Comparison of ENCODE assay signal across 19 cellular contexts in genomic region chr9:30718483-30718882, GRCh38.
DNase-seq lines count a peak whose midpoint lies in the region; ATAC-seq and TF ChIP-seq lines count a peak whose summit lies in the region.
"Had no signal": no experiment of that assay in that cellular context is flagged by ENCODE, and none has a peak within 500 bp of the region (broad histone marks: within the 10 kb centered on the region; RNA-seq: fewer than 3 reads in every experiment).

No MANE protein-coding gene starts in this region.

- no peaks in the 10 kb centered on the region for H4K20me1 ChIP-seq in SK-N-SH (ENCODE audit: insufficient read depth)
- H4K20me1 ChIP-seq: BLaER1 treated with 17β-estradiol and CSF1 and Interleukin-3, amounts not matched to agents 10 nM and 100 nM had no signal

- H3K18ac ChIP-seq in mesenchymal stem cell (ENCODE audit: low read depth in 1 of 2, low read length in 2 of 2): no peak overlapping the region

- no peak overlapping the region for H3K4ac ChIP-seq in mesenchymal stem cell (ENCODE audit: low read depth in 1 of 2, low read length in 2 of 2)

- no peak overlapping the region for H2BK120ac ChIP-seq in mesenchymal stem cell (ENCODE audit: low read depth, low read length)

- no peak overlapping the region; the same call in 1 of the 2 replicates for H2AFZ ChIP-seq in SK-N-SH (ENCODE audit: low read depth)
- H2AFZ ChIP-seq in mesenchymal stem cell (ENCODE audit: low read depth, low read length): no peak overlapping the region

- no peak for TF ChIP-seq RAD21 in SK-N-SH (IDR thresholded peaks at IDR 0.05; ENCODE audit: low read length)

- no peak for ATAC-seq in HG02981 (IDR thresholded peaks at IDR 0.05; ENCODE audit: unreplicated experiment)
- ATAC-seq: A549; CD8-positive, alpha-beta T cell had no signal

- peaks cover 8% of the 10 kb centered on the region for H3F3A ChIP-seq in SK-N-SH (replicated peaks; ENCODE audit: insufficient read depth)

- H3K9me3 ChIP-seq in SK-N-SH (no peaks in the 10 kb centered on the region), mesenchymal stem cell (ENCODE audit: control insufficient read depth, low read length) (no peaks in the 10 kb centered on the region)
- H3K9me3 ChIP-seq: A549; BLaER1 treated with 17β-estradiol and CSF1 and Interleukin-3, amounts not matched to agents 10 nM and 100 nM; Caco-2 had no signal

- no peak overlapping the region for H2AK5ac ChIP-seq in mesenchymal stem cell (ENCODE audit: low read length, severe bottlenecking)

- H3K9me2 ChIP-seq in SK-N-SH: no peaks in the 10 kb centered on the region; the same call in 1 of the 2 replicates

- no peaks in the 10 kb centered on the region for H3K79me1 ChIP-seq in mesenchymal stem cell (replicated peaks; ENCODE audit: low read length, poor library complexity, severe bottlenecking)

- no peaks in the 10 kb centered on the region for H3K79me2 ChIP-seq in SK-N-SH (ENCODE audit: insufficient read depth)

- CTCF ChIA-PET in SK-N-SH (lab: Yijun Ruan, JAX): interaction anchor here (0.6 kb wide), 1 partner anchor 235 kb away, joined by 3 read pairs; no protein-coding TSS in a partner anchor

- POLR2A ChIA-PET in SK-N-SH (lab: Yijun Ruan, JAX): no interaction called here

- H3K4me2 ChIP-seq in SK-N-SH (no peak overlapping the region), mesenchymal stem cell (ENCODE audit: low read length, poor library complexity, severe bottlenecking) (no peak overlapping the region)
- H3K4me2 ChIP-seq: A549; BLaER1 treated with 17β-estradiol and CSF1 and Interleukin-3, amounts not matched to agents 10 nM and 100 nM had no signal

- H2BK12ac ChIP-seq in mesenchymal stem cell (ENCODE audit: low read length in 2 of 2): no peak overlapping the region

- H4K8ac ChIP-seq in mesenchymal stem cell (ENCODE audit: low read length): no peak overlapping the region

- H3K9ac ChIP-seq in SK-N-SH: no peak overlapping the region
- no peak overlapping the region for H3K9ac ChIP-seq in mesenchymal stem cell (ENCODE audit: low read length)
- H3K9ac ChIP-seq: BLaER1 treated with 17β-estradiol and CSF1 and Interleukin-3, amounts not matched to agents 10 nM and 100 nM had no signal

- peak in 1 of 2 experiments; percentile 87; a peak in 2 of 4 replicates for TF ChIP-seq EP300 in SK-N-SH (IDR thresholded peaks at IDR 0.05; ENCODE audit: borderline replicate concordance in 1 of 2, low read depth in 1 of 2, low read length in 1 of 2)

- WGBS in SK-N-SH (ENCODE audit: low lambda C conversion rate): 26% methylated on average over 1 of the region's 1 CpG
- no CpG with 5 or more reads among the region's 1 CpG for WGBS in mesenchymal stem cell

- no peaks in the 10 kb centered on the region for H3K27me3 ChIP-seq in SK-N-SH (ENCODE audit: insufficient read depth)
- H3K27me3 ChIP-seq in mesenchymal stem cell (ENCODE audit: control insufficient read depth in 1 of 2, insufficient read depth in 1 of 2, low read length in 2 of 2): no peaks in the 10 kb centered on the region
- H3K27me3 ChIP-seq: BLaER1 treated with 17β-estradiol and CSF1 and Interleukin-3, amounts not matched to agents 10 nM and 100 nM had no signal

- no peak overlapping the region for H4K91ac ChIP-seq in mesenchymal stem cell (ENCODE audit: low read length)

- no peak overlapping the region for H2BK15ac ChIP-seq in mesenchymal stem cell (ENCODE audit: low read depth, poor library complexity, severe bottlenecking)

- no peak overlapping the region for H3K4me3 ChIP-seq in SK-N-SH (ENCODE audit: low read depth in 2 of 2, low read length in 1 of 2)
- H3K4me3 ChIP-seq in choroid plexus epithelial cell (ENCODE audit: low read depth, low read length): no peak overlapping the region
- no peak overlapping the region for H3K4me3 ChIP-seq in mesenchymal stem cell (ENCODE audit: insufficient read depth in 1 of 2, low read depth in 1 of 2, low read length in 2 of 2)
- H3K4me3 ChIP-seq: A549; BLaER1 treated with 17β-estradiol and CSF1 and Interleukin-3, amounts not matched to agents 10 nM and 100 nM; GM12878 had no signal

- TF ChIP-seq CTCF in SK-N-SH (IDR thresholded peaks at IDR 0.05) (no peak), choroid plexus epithelial cell (conservative IDR thresholded peaks at IDR 0.05; ENCODE audit: low read depth, low read length) (no peak)

- no peak for DNase-seq in SK-N-SH
- DNase-seq in choroid plexus epithelial cell (ENCODE audit: low read depth): peak; percentile 10
- DNase-seq in mesenchymal stem cell: no peak
- no peak for DNase-seq in OCI-M2 (lab: John Stamatoyannopoulos, UW; ENCODE audit: unreplicated experiment)
- DNase-seq in DMS79 (lab: John Stamatoyannopoulos, UW): no peak
- DNase-seq: AML-193; Caco-2; Calu3; CD4-positive, alpha-beta T cell; CD8-positive, alpha-beta T cell; DND-41; EL; GDM1 had no signal

- no peak overlapping the region for H3K23ac ChIP-seq in mesenchymal stem cell (ENCODE audit: low read length in 2 of 2)

- no peaks in the 10 kb centered on the region for H3K36me3 ChIP-seq in SK-N-SH (replicated peaks in 1 of 2; ENCODE audit: control insufficient read depth in 1 of 2, insufficient read depth in 2 of 2, low read length in 1 of 2)
- H3K36me3 ChIP-seq in mesenchymal stem cell (ENCODE audit: control insufficient read depth in 1 of 2, insufficient read depth in 2 of 2, low read depth in 1 of 2, low read length in 2 of 2): no peaks in the 10 kb centered on the region
- H3K36me3 ChIP-seq: BLaER1 treated with 17β-estradiol and CSF1 and Interleukin-3, amounts not matched to agents 10 nM and 100 nM had no signal

- H2BK5ac ChIP-seq in mesenchymal stem cell (ENCODE audit: low read depth, low read length, poor library complexity, severe bottlenecking): no peak overlapping the region

- H3K27ac ChIP-seq in SK-N-SH (ENCODE audit: low read depth in 2 of 2, low read length in 1 of 2) (peak overlapping the region in 1 of 2 experiments; percentile 30; a peak in 3 of 4 replicates), mesenchymal stem cell (ENCODE audit: low read length, poor library complexity, severe bottlenecking) (peak overlapping the region; percentile 57)
- H3K27ac ChIP-seq: 22Rv1; A549; BLaER1 treated with 17β-estradiol and CSF1 and Interleukin-3, amounts not matched to agents 10 nM and 100 nM; C4-2B had no signal

- no peak overlapping the region for H3K14ac ChIP-seq in mesenchymal stem cell (ENCODE audit: low read length in 2 of 2)

- H3K4me1 ChIP-seq in SK-N-SH (ENCODE audit: control insufficient read depth in 1 of 2, insufficient read depth in 2 of 2, low read depth in 1 of 2, low read length in 1 of 2) (no peaks in the 10 kb centered on the region; a peak in 2 of 4 replicates), mesenchymal stem cell (ENCODE audit: control insufficient read depth, insufficient read depth, low read depth, low read length) (peaks cover 4% of the 10 kb centered on the region)
- H3K4me1 ChIP-seq: A549; BLaER1 treated with 17β-estradiol and CSF1 and Interleukin-3, amounts not matched to agents 10 nM and 100 nM; Caco-2 had no signal

TF ChIP-seq in SK-N-SH, 30 proteins besides CTCF, POLR2A, EP300 and RAD21 (continues in another document):
- no peak for TF ChIP-seq MAX (IDR thresholded peaks at IDR 0.05; ENCODE audit: low read depth)
- TF ChIP-seq TEAD4 (IDR thresholded peaks at IDR 0.05; ENCODE audit: borderline replicate concordance, insufficient read depth): peak; percentile 37; the same call in 1 of the 2 replicates
- TF ChIP-seq, protein P1, sequence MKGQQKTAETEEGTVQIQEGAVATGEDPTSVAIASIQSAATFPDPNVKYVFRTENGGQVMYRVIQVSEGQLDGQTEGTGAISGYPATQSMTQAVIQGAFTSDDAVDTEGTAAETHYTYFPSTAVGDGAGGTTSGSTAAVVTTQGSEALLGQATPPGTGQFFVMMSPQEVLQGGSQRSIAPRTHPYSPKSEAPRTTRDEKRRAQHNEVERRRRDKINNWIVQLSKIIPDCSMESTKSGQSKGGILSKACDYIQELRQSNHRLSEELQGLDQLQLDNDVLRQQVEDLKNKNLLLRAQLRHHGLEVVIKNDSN (IDR thresholded peaks at IDR 0.05; ENCODE audit: borderline replicate concordance, low read depth): no peak
- no peak for TF ChIP-seq CHD2 (IDR thresholded peaks at IDR 0.05; ENCODE audit: low read length, partially characterized antibody)
- TF ChIP-seq, protein P2, sequence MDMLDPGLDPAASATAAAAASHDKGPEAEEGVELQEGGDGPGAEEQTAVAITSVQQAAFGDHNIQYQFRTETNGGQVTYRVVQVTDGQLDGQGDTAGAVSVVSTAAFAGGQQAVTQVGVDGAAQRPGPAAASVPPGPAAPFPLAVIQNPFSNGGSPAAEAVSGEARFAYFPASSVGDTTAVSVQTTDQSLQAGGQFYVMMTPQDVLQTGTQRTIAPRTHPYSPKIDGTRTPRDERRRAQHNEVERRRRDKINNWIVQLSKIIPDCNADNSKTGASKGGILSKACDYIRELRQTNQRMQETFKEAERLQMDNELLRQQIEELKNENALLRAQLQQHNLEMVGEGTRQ (IDR thresholded peaks at IDR 0.05; ENCODE audit: borderline replicate concordance, low read depth, low read length): no peak
- peak; percentile 28; the same call in 1 of the 2 replicates for TF ChIP-seq NFIC (IDR thresholded peaks at IDR 0.05; ENCODE audit: borderline replicate concordance)
- peak; percentile 86 for TF ChIP-seq PBX3 (IDR thresholded peaks at IDR 0.05)
- TF ChIP-seq SIN3A (IDR thresholded peaks at IDR 0.05; ENCODE audit: borderline replicate concordance, low read depth, low read length): no peak
- peak; percentile 92 for TF ChIP-seq TCF12 (IDR thresholded peaks at IDR 0.05)
- no peak for TF ChIP-seq FOSL2 (IDR thresholded peaks at IDR 0.05; ENCODE audit: borderline replicate concordance, low read depth)
- no peak for TF ChIP-seq SMC3 (IDR thresholded peaks at IDR 0.05; ENCODE audit: low read depth, low read length)
